Comparison of ENCODE assay signal across 14 cellular contexts in the genomic region with DNA sequence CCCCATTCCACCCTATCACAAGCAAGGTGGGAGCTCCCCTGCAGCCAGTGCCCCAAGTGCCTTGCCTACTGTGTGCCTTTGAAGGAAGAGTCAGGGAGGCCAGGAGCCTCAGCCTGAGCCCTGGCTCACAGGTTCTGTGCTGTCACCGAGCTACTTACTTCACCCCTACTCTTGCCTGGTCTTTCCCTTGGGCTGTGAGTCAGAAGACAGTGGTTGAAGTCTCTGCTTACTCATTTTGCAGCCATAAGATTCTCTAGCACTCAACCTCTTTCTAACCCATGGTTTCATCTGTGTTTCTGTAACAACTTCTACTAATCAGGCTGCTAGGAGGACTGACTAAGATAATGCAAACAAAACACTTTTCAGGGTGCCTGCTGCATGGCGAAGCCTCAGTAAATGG.
A peak's percentile ranks its signal among the peaks of the same experiment; 100 is the strongest.
DNase-seq lines count a peak whose midpoint lies in the region; ATAC-seq and TF ChIP-seq lines count a peak whose summit lies in the region.
"Had no signal": no experiment of that assay in that cellular context is flagged by ENCODE, and none has a peak within 500 bp of the region (broad histone marks: within the 10 kb centered on the region; RNA-seq: fewer than 3 reads in every experiment).

No MANE protein-coding gene starts in this region.

- 71 to 81% methylated on average over 2 of the region's 2 CpGs for WGBS in testis, 2 donors

- TF ChIP-seq POLR2A in testis (IDR thresholded peaks at IDR 0.05): no peak

- DNase-seq in A172 (ENCODE audit: low spot score) (peak; percentile 39), Caki2 (ENCODE audit: low read depth) (peak; percentile 6), T1000 (lab: John Stamatoyannopoulos, UW) (peak; percentile 35), fibroblast of villous mesenchyme (ENCODE audit: low read depth) (peak; percentile 28), HAP-1 (ENCODE audit: low spot score in 2 of 2) (no peak), GM13976 (ENCODE audit: low spot score) (no peak), testis (no peak)
- DNase-seq: amygdala; midbrain; NCI-H1694; psoas muscle; stimulated activated CD4-positive, alpha-beta T cell treated with anti-CD3 and anti-CD28 coated beads, Interleukin-4, amount 100 ng/mL, for 24 hours had no signal

- H3K4me3 ChIP-seq in fibroblast of villous mesenchyme (ENCODE audit: low read depth, low read length) (no peak overlapping the region), HAP-1 (no peak overlapping the region), testis (no peak overlapping the region)
- H3K4me3 ChIP-seq: psoas muscle had no signal

- ATAC-seq in GM21515 (IDR thresholded peaks at IDR 0.05; ENCODE audit: unreplicated experiment): no peak
- ATAC-seq: HepG2, psoas muscle had no signal

- no peaks in the 10 kb centered on the region for H3K36me3 ChIP-seq in HAP-1 (replicated peaks)
- no peaks in the 10 kb centered on the region for H3K36me3 ChIP-seq in testis (ENCODE audit: low read depth, missing control alignments)

- in situ Hi-C loops in Caki2 (cut with HindIII; ENCODE audit: low pct_unique_long_range_greater_than_20kb, low sequenced_read_pairs) (no loop called here), HAP-1 (cut with MboI; ENCODE audit: low sequenced_read_pairs) (no loop called here), GM13976 (cut with MboI; ENCODE audit: low sequenced_read_pairs, unreplicated experiment) (no loop called here)

- H3K27me3 ChIP-seq in HAP-1 (ENCODE audit: low read depth): no peaks in the 10 kb centered on the region
- H3K27me3 ChIP-seq in testis: no peaks in the 10 kb centered on the region

- no peak overlapping the region for H3K27ac ChIP-seq in testis
- H3K27ac ChIP-seq: psoas muscle had no signal

- TF ChIP-seq CTCF in fibroblast of villous mesenchyme (IDR thresholded peaks at IDR 0.05; ENCODE audit: insufficient read depth, low read depth, low read length) (no peak), GM13976 (IDR thresholded peaks at IDR 0.05; ENCODE audit: borderline replicate concordance, control extremely low read depth, extremely low read depth, insufficient read depth, missing control alignments) (no peak), testis (IDR thresholded peaks at IDR 0.05) (no peak)

- H3K9me3 ChIP-seq in HAP-1 (no peaks in the 10 kb centered on the region), testis (no peaks in the 10 kb centered on the region)
- H3K9me3 ChIP-seq: psoas muscle had no signal

- intact Hi-C loops in testis (cut with DNase I; ENCODE audit: low total_unique reads): no loop called here

- H3K4me1 ChIP-seq in HAP-1 (0 out of 2 replicates have a peak, but pooled peaks cover 3% of the 10 kb centered on the region), testis (no peaks in the 10 kb centered on the region)
- H3K4me1 ChIP-seq: psoas muscle had no signal

Comparison
In these comparisons a context has a peak if more than half of its experiments do, and no peak if none do; other contexts are left out.
1. DNase-seq: peak in A172 (single experiment), Caki2 (single experiment), T1000 (single experiment) and fibroblast of villous mesenchyme (single experiment); none in HAP-1 (0 of 2), GM13976 (single experiment) and testis (single experiment).